In the genomic region with DNA sequence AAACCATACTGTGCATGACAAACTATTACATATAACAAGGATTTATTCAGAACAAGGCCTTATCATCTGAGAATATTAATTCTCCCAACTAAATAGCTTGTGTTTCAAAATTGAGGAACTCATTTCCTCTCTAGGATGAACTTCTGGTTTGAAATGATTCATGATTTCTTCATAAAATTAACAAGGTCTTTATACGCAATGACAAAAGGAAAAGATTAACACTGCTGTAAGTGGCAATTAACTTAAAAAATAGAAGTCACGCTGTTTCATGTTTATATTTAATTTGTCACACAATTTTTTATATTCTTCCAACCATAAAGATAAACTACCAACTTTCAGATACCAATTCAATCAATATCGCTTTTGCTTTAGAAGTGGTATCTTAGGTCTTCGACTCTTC, we compare ENCODE assay signal across 16 cellular contexts.
"Had no signal": no experiment of that assay in that cellular context is flagged by ENCODE, and none has a peak within 500 bp of the region (broad histone marks: within the 10 kb centered on the region; RNA-seq: fewer than 3 reads in every experiment).

No MANE protein-coding gene starts in this region.

- H3K9me3 Mint-ChIP-seq: naive B cell; nephron progenitor cell; stimulated activated memory B cell treated with anti-CD40 and anti-IgM and Interleukin-4, amounts not matched to agents 10 μg/mL and 1 μg/mL and 100 μg/mL, for 72 hours; stimulated activated naive CD8-positive, alpha-beta T cell treated with anti-CD3 and anti-CD28 coated beads, Interleukin-15, Interleukin-2, amounts not matched to agents 100 ng/mL and 50 ng/mL, for 24 hours had no signal

- H3K4me3 ChIP-seq: heart left ventricle, spleen, tibial artery, upper lobe of left lung, uterus had no signal

- H3K4me3 Mint-ChIP-seq: nephron progenitor cell; stimulated activated memory B cell treated with anti-CD40 and anti-IgM and Interleukin-4, amounts not matched to agents 10 μg/mL and 1 μg/mL and 100 μg/mL, for 72 hours; stimulated activated naive CD8-positive, alpha-beta T cell treated with anti-CD3 and anti-CD28 coated beads, Interleukin-15, Interleukin-2, amounts not matched to agents 100 ng/mL and 50 ng/mL, for 24 hours had no signal

- H3K36me3 Mint-ChIP-seq: naive B cell; stimulated activated memory B cell treated with anti-CD40 and anti-IgM and Interleukin-4, amounts not matched to agents 10 μg/mL and 1 μg/mL and 100 μg/mL, for 72 hours had no signal

- H3K27ac ChIP-seq: heart left ventricle, spleen, tibial artery, upper lobe of left lung, uterus had no signal

- H3K27me3 ChIP-seq: heart left ventricle, spleen, tibial artery, upper lobe of left lung, uterus had no signal

- H3K27me3 Mint-ChIP-seq: naive B cell; stimulated activated memory B cell treated with anti-CD40 and anti-IgM and Interleukin-4, amounts not matched to agents 10 μg/mL and 1 μg/mL and 100 μg/mL, for 72 hours; stimulated activated naive CD8-positive, alpha-beta T cell treated with anti-CD3 and anti-CD28 coated beads, Interleukin-15, Interleukin-2, amounts not matched to agents 100 ng/mL and 50 ng/mL, for 24 hours had no signal

- DNase-seq: effector CD4-positive, alpha-beta T cell; heart left ventricle; hippocampal formation; kidney glomerular epithelial cell; mesendoderm; naive B cell; nephron progenitor cell; spleen; stimulated activated CD4-positive, alpha-beta T cell treated with anti-CD3 and anti-CD28 coated beads, Interleukin-15, amount 100 ng/mL, for 24 hours; stimulated activated CD4-positive, alpha-beta T cell treated with anti-CD3 and anti-CD28 coated beads, Interleukin-1b, Interleukin-23, amount 100 ng/mL, for 48 hours; stimulated activated CD4-positive, alpha-beta T cell treated with anti-CD3 and anti-CD28 coated beads, Interleukin-4, amount 100 ng/mL, for 24 hours; tibial artery; upper lobe of left lung; uterus had no signal

- H3K4me1 Mint-ChIP-seq: nephron progenitor cell; stimulated activated memory B cell treated with anti-CD40 and anti-IgM and Interleukin-4, amounts not matched to agents 10 μg/mL and 1 μg/mL and 100 μg/mL, for 72 hours had no signal

- H3K4me1 ChIP-seq: heart left ventricle, spleen, tibial artery, upper lobe of left lung, uterus had no signal

- H3K9me3 ChIP-seq: heart left ventricle, spleen, tibial artery, upper lobe of left lung, uterus had no signal

- H3K36me3 ChIP-seq: heart left ventricle, spleen, tibial artery, upper lobe of left lung, uterus had no signal

- H3K27ac Mint-ChIP-seq: nephron progenitor cell; stimulated activated memory B cell treated with anti-CD40 and anti-IgM and Interleukin-4, amounts not matched to agents 10 μg/mL and 1 μg/mL and 100 μg/mL, for 72 hours; stimulated activated naive CD8-positive, alpha-beta T cell treated with anti-CD3 and anti-CD28 coated beads, Interleukin-15, Interleukin-2, amounts not matched to agents 100 ng/mL and 50 ng/mL, for 24 hours had no signal
